ENCODE assay signal across 8 cellular contexts in the genomic region with DNA sequence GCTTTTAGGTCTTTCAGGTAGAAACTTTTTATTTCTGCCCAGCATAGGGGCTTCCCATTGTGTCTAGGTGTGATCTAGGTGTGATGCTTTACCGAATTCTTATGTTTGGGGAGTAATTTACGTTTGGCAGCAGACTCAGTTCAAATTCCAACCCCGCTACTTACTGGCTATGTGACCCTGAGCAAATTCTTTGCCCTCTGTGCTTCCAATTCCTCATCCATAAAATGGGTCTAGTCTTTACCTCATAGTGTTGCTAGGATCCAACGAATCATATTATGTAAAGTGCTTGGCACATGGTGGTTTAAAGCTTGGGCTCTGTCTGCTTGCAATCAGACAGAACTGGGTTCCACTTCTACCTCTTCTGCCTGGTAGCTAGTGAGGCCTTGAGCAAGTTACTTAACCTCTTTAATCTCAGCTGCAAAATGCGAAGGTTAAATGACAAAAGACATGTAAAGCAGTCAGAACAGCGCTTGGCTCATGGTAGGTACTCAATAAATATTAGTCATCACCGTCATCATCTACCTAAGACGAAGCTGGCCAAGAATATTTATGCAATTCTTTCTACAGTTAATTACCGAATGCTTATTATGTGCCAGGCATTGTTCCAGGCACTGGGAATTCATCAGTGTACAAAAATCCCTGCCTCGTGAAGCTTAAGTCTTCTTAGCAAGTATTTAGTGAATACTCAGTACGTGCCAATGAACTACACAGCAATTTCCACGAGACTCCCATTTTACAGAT. TPM values are rescaled to one million over a fixed set of nuclear protein-coding genes. Genes with fewer than 3 reads are reported as not detected.
DNase-seq lines count a peak whose midpoint lies in the region; ATAC-seq and TF ChIP-seq lines count a peak whose summit lies in the region.

No MANE protein-coding gene starts in this region.

- H3K4me2 ChIP-seq in OCI-LY3 (ENCODE audit: low read length): peak overlapping the region; percentile 95
- H3K4me2 ChIP-seq in osteoblast (ENCODE audit: insufficient read depth, low read length): peak overlapping the region; percentile 83

- peak overlapping the region; percentile 87 for H3K27ac Mint-ChIP-seq in CD8-positive, alpha-beta T cell

- H3K36me3 ChIP-seq in CD8-positive, alpha-beta T cell (ENCODE audit: insufficient read depth, low read length): no peaks in the 10 kb centered on the region
- H3K36me3 ChIP-seq in OCI-LY3 (replicated peaks; ENCODE audit: low read depth, low read length): peaks cover 30% of the 10 kb centered on the region
- peaks cover 16% of the 10 kb centered on the region for H3K36me3 ChIP-seq in osteoblast (ENCODE audit: insufficient read depth, low read length)

- peak overlapping the region; percentile 87 for H3K4me3 Mint-ChIP-seq in CD8-positive, alpha-beta T cell

- H2AFZ ChIP-seq in OCI-LY3 (ENCODE audit: low read depth, low read length): no peak overlapping the region
- peak overlapping the region; percentile 83 for H2AFZ ChIP-seq in osteoblast (ENCODE audit: low read length)

- no peak for TF ChIP-seq CTCF in CD8-positive, alpha-beta T cell (IDR thresholded peaks at IDR 0.05)
- TF ChIP-seq CTCF in OCI-LY3 (IDR thresholded peaks at IDR 0.05; ENCODE audit: low read depth, low read length) (no peak), epithelial cell of esophagus (IDR thresholded peaks at IDR 0.05; ENCODE audit: insufficient read depth, low read depth, low read length, missing control alignments) (no peak), osteoblast (IDR thresholded peaks at IDR 0.05; ENCODE audit: extremely low read depth, low read depth, low read length) (no peak)

- peak overlapping the region; percentile 74 for H3K9ac ChIP-seq in OCI-LY3 (ENCODE audit: low read length)

- H3K4me1 ChIP-seq in CD8-positive, alpha-beta T cell (ENCODE audit: insufficient read depth, low read length): peaks cover 31% of the 10 kb centered on the region
- H3K4me1 ChIP-seq in OCI-LY3 (ENCODE audit: low read length) (peaks cover 54% of the 10 kb centered on the region), osteoblast (ENCODE audit: insufficient read depth, low read length) (peaks cover 26% of the 10 kb centered on the region)

- DNase-seq in CD8-positive, alpha-beta T cell: no peak
- DNase-seq in epithelial cell of esophagus (ENCODE audit: low read depth) (peak; percentile 75), osteoblast (ENCODE audit: insufficient read length, low spot score, missing footprints) (no peak), NCI-H1694 (lab: John Stamatoyannopoulos, UW) (no peak), hippocampal formation (lab: John Stamatoyannopoulos, UW) (no peak), cerebellar cortex (ENCODE audit: low spot score) (no peak), LoVo (ENCODE audit: low spot score) (no peak)

- H3K27ac ChIP-seq in CD8-positive, alpha-beta T cell (ENCODE audit: low read depth, low read length): peak overlapping the region; percentile 73
- no peak overlapping the region for H3K27ac ChIP-seq in OCI-LY3 (ENCODE audit: low read length)
- H3K27ac ChIP-seq in osteoblast (ENCODE audit: low read depth, low read length): peak overlapping the region; percentile 80

- peaks cover 54% of the 10 kb centered on the region for H3K79me2 ChIP-seq in OCI-LY3 (ENCODE audit: low read length)
- H3K79me2 ChIP-seq in osteoblast (ENCODE audit: insufficient read depth, low read length): peaks cover 55% of the 10 kb centered on the region

- intact Hi-C loops in CD8-positive, alpha-beta T cell (cut with DNase I, micrococcal nuclease): loop anchor here (1.0 to 10.0 kb wide), 16 partner anchors 29 to 1187 kb away; a partner anchor contains a TSS

- H3K27me3 ChIP-seq in CD8-positive, alpha-beta T cell (ENCODE audit: insufficient read depth, low read length): no peaks in the 10 kb centered on the region
- H3K27me3 ChIP-seq in OCI-LY3 (ENCODE audit: low read depth, low read length) (no peaks in the 10 kb centered on the region), osteoblast (ENCODE audit: insufficient read depth, low read length) (no peaks in the 10 kb centered on the region)

- H4K20me1 ChIP-seq in OCI-LY3 (ENCODE audit: insufficient read depth, low read length) (peaks cover 38% of the 10 kb centered on the region), osteoblast (ENCODE audit: insufficient read depth, low read length) (peaks cover 32% of the 10 kb centered on the region)

- H3K9me3 Mint-ChIP-seq in CD8-positive, alpha-beta T cell: no peaks in the 10 kb centered on the region

- ATAC-seq in CD8-positive, alpha-beta T cell: no peak

- POLR2A ChIA-PET in CD8-positive, alpha-beta T cell (lab: Charles Lee): interaction anchor here (1.0 to 1.5 kb wide), 3 partner anchors 12 to 140 kb away, joined by 3 to 6 read pairs (median 3); no protein-coding TSS in a partner anchor

- H3K27me3 Mint-ChIP-seq in CD8-positive, alpha-beta T cell (ENCODE audit: low read depth): peaks cover 2% of the 10 kb centered on the region

- peaks cover 45% of the 10 kb centered on the region for H3K36me3 Mint-ChIP-seq in CD8-positive, alpha-beta T cell

- H3K9me3 ChIP-seq in CD8-positive, alpha-beta T cell (ENCODE audit: low read length): no peaks in the 10 kb centered on the region
- no peaks in the 10 kb centered on the region for H3K9me3 ChIP-seq in OCI-LY3 (ENCODE audit: insufficient read depth, low read length)
- no peaks in the 10 kb centered on the region for H3K9me3 ChIP-seq in osteoblast (ENCODE audit: low read depth, low read length)

- H3K4me3 ChIP-seq in CD8-positive, alpha-beta T cell (ENCODE audit: low read depth, low read length): peak overlapping the region; percentile 76
- peak overlapping the region; percentile 90 for H3K4me3 ChIP-seq in OCI-LY3 (ENCODE audit: low read length)
- peak overlapping the region; percentile 75 for H3K4me3 ChIP-seq in epithelial cell of esophagus (ENCODE audit: low read length)
- peak overlapping the region; percentile 89 for H3K4me3 ChIP-seq in osteoblast (ENCODE audit: insufficient read depth, low read length)

- H3K4me1 Mint-ChIP-seq in CD8-positive, alpha-beta T cell (ENCODE audit: low read depth): peaks cover 58% of the 10 kb centered on the region

- CTCF ChIA-PET in CD8-positive, alpha-beta T cell (lab: Charles Lee): interaction anchor here (1.0 to 4.5 kb wide), 6 partner anchors 16 to 312 kb away, joined by 3 to 20 read pairs (median 4); no protein-coding TSS in a partner anchor

RNA-seq across cellular contexts. Expression of a gene that starts 1.0 kb away (rescaled TPM):
- total RNA-seq in CD8-positive, alpha-beta T cell: 10 to 100 TPM; 66.0 to 70.5 TPM
- 23.0 and 30.0 TPM in 2 replicates for total RNA-seq in osteoblast

RNA-seq across cellular contexts. Expression of a gene that starts 25.6 kb away (rescaled TPM):
- total RNA-seq in CD8-positive, alpha-beta T cell: not detected
- total RNA-seq in osteoblast: under 0.01 TPM in 1 of 2 replicates, not detected in the other
